Comparison of ENCODE assay signal across 21 cellular contexts in genomic region chr17:79382313-79382712, GRCh38.
"Had no signal": no experiment of that assay in that cellular context is flagged by ENCODE, and none has a peak within 500 bp of the region (broad histone marks: within the 10 kb centered on the region; RNA-seq: fewer than 3 reads in every experiment).

No MANE protein-coding gene starts in this region.

- H3K4me1 ChIP-seq: esophagus squamous epithelium, foreskin keratinocyte, gastroesophageal sphincter, heart left ventricle, left lung, lower lobe of right lung had no signal

- H3K36me3 ChIP-seq: esophagus squamous epithelium, gastroesophageal sphincter, heart left ventricle, left lung, lower lobe of right lung had no signal

- H3K9me3 ChIP-seq: esophagus squamous epithelium, gastroesophageal sphincter, heart left ventricle, left lung, lower lobe of right lung, mucosa of descending colon had no signal

- DNase-seq: cortex of kidney; effector CD8-positive, alpha-beta T cell; effector memory CD8-positive, alpha-beta T cell; endodermal cell; erythroblast; esophagus squamous epithelium; foreskin keratinocyte; heart left ventricle; hypothalamus; immature natural killer cell; left cardiac atrium; left lung; left ventricle myocardium superior; lower lobe of right lung; mesenchymal stem cell; mucosa of descending colon; naive B cell had no signal

- H2AFZ ChIP-seq: hepatocyte had no signal

- H3K4me3 ChIP-seq: esophagus squamous epithelium, gastroesophageal sphincter, heart left ventricle, hepatocyte, left lung, lower lobe of right lung, mucosa of descending colon had no signal

- H3K27ac ChIP-seq: epithelial cell of prostate, esophagus squamous epithelium, foreskin keratinocyte, gastroesophageal sphincter, heart left ventricle, hepatocyte, left lung, lower lobe of right lung had no signal

- H3K4me2 ChIP-seq: hepatocyte had no signal

- ATAC-seq: effector memory CD8-positive, alpha-beta T cell; esophagus mucosa; foreskin keratinocyte; gastroesophageal sphincter; heart left ventricle; left cardiac atrium; left lung; left ventricle myocardium superior; lower lobe of right lung; mucosa of descending colon had no signal
